25 cellular contexts compared by ENCODE assay signal in the genomic region with DNA sequence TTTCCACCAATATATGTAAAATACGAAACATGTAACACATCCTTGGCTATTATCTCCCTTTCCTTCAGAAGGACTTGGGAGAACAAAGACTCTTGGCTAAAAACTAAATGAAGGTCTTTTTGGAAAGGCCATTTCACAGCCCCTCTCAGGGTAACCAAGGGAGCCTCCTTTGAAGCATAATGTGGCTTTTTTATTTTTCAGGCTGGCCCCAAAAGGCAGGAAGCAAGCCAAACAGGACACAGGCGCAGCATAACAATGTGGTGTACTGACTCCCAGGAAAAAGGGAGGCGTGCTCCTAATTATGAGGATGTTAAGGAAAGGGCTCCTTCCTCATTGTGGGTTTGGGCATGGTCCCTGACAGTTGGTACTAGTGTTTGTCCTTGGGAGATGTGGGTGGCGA. TPM values are rescaled to one million over a fixed set of nuclear protein-coding genes. Genes with fewer than 3 reads are reported as not detected.
"Had no signal": no experiment of that assay in that cellular context is flagged by ENCODE, and none has a peak within 500 bp of the region (broad histone marks: within the 10 kb centered on the region; RNA-seq: fewer than 3 reads in every experiment).

No MANE protein-coding gene starts in this region.

- H3K4me1 ChIP-seq: gastroesophageal sphincter, right atrium auricular region, sigmoid colon, stomach had no signal

- H3K36me3 ChIP-seq: esophagus muscularis mucosa, gastroesophageal sphincter, right atrium auricular region, sigmoid colon, stomach had no signal

- DNase-seq: effector memory CD4-positive, alpha-beta T cell; left colon; mucosa of descending colon; naive thymus-derived CD8-positive, alpha-beta T cell; sigmoid colon; stimulated activated CD4-positive, alpha-beta T cell treated with anti-CD3 and anti-CD28 coated beads, Interleukin-2, amount 100 ng/mL, for 24 hours; stimulated activated CD4-positive, alpha-beta T cell treated with anti-CD3 and anti-CD28 coated beads, Interleukin-4, amount 100 ng/mL, for 4 hours; stimulated activated naive CD4-positive, alpha-beta T cell; stomach; trophoblast cell had no signal

- H3K4me3 Mint-ChIP-seq: naive thymus-derived CD8-positive, alpha-beta T cell; neural crest cell had no signal

- H3K9me3 ChIP-seq: esophagus muscularis mucosa, gastroesophageal sphincter, mucosa of descending colon, right atrium auricular region, sigmoid colon, stomach had no signal

- ATAC-seq: gastroesophageal sphincter; left colon; mucosa of descending colon; naive thymus-derived CD8-positive, alpha-beta T cell had no signal

- H3K4me3 ChIP-seq: esophagus muscularis mucosa, gastroesophageal sphincter, mucosa of descending colon, right atrium auricular region, sigmoid colon, skin epidermis, stomach had no signal

- FAIRE-seq: endometrium had no signal

- H3K27ac ChIP-seq: epithelial cell of prostate, esophagus muscularis mucosa, gastroesophageal sphincter, right atrium auricular region, sigmoid colon, skin epidermis, stomach had no signal

- H3K27me3 ChIP-seq: right atrium auricular region had no signal

- H3K36me3 Mint-ChIP-seq: naive thymus-derived CD8-positive, alpha-beta T cell had no signal

- H3K27ac Mint-ChIP-seq: naive thymus-derived CD8-positive, alpha-beta T cell had no signal

- H3K9me3 Mint-ChIP-seq: naive thymus-derived CD8-positive, alpha-beta T cell had no signal

RNA-seq across cellular contexts. Expression of a gene that starts 53.2 kb away (rescaled TPM):
- total RNA-seq: fibroblast of villous mesenchyme; kidney epithelial cell; liver; lung microvascular endothelial cell; mesenteric fat pad; mucosa of descending colon; naive thymus-derived CD8-positive, alpha-beta T cell; osteocyte; right atrium auricular region; stomach had no signal

RNA-seq across cellular contexts. Expression of a gene that starts 56.7 kb away (rescaled TPM):
- total RNA-seq: esophagus muscularis mucosa; fibroblast of villous mesenchyme; kidney epithelial cell; left colon; liver; lung microvascular endothelial cell; mesenteric fat pad; mucosa of descending colon; naive thymus-derived CD8-positive, alpha-beta T cell; neural crest cell; osteocyte; posterior vena cava; right atrium auricular region; sigmoid colon; stomach; urinary bladder had no signal
